In genomic region chr1:162790985-162791357, GRCh38 we compare ENCODE assay signal across 8 cellular contexts. TPM values are rescaled to one million over a fixed set of nuclear protein-coding genes. Genes with fewer than 3 reads are reported as not detected.
DNase-seq lines count a peak whose midpoint lies in the region; TF ChIP-seq lines count a peak whose summit lies in the region.
"Not testable (repeated sequence)": the region's sequence is repeated elsewhere in the genome, so short reads cannot be mapped to it uniquely, and the experiment has no call there.

No MANE protein-coding gene starts in this region.

- H3K4me3 Mint-ChIP-seq in mesothelial cell of epicardium, result peak overlapping the region; percentile 88

- H3K27ac ChIP-seq in SJSA1, result not testable (repeated sequence)
- H3K27ac ChIP-seq in skin epidermis, result peak overlapping the region in 16 of 21 experiments; percentile 22 to 78 (median 64)

- POLR2A ChIA-PET in BJ (lab: Charles Lee), result not testable (repeated sequence)

- CTCF ChIA-PET in BJ (lab: Yijun Ruan, JAX), result not testable (repeated sequence)

- H3K27me3 Mint-ChIP-seq in mesothelial cell of epicardium (ENCODE audit: low read depth), result not testable (repeated sequence)

- H3K9me3 Mint-ChIP-seq in mesothelial cell of epicardium, result not testable (repeated sequence)

- in situ Hi-C loops in HAP-1 (cut with MboI; ENCODE audit: low sequenced_read_pairs), result loop anchor here (25.0 kb wide), 1 partner anchor 179 kb away; no protein-coding TSS in a partner anchor
- in situ Hi-C loops in astrocyte of the spinal cord (cut with HindIII; ENCODE audit: low sequenced_read_pairs), result not testable (repeated sequence)

- H3K27ac Mint-ChIP-seq in mesothelial cell of epicardium, result peak overlapping the region; percentile 98

- not testable (repeated sequence) for H3K36me3 Mint-ChIP-seq in mesothelial cell of epicardium

- peak overlapping the region; percentile 53 for H3K4me3 ChIP-seq in BJ (ENCODE audit: low read depth, low read length)
- peak overlapping the region; percentile 55 for H3K4me3 ChIP-seq in HAP-1
- H3K4me3 ChIP-seq in SJSA1, result peak overlapping the region; percentile 42
- peak overlapping the region; percentile 58 for H3K4me3 ChIP-seq in astrocyte of the spinal cord (ENCODE audit: low read depth, low read length)
- peak overlapping the region; percentile 49 to 64 for H3K4me3 ChIP-seq in foreskin fibroblast (ENCODE audit: low read depth in 1 of 2, low read length in 2 of 2)
- H3K4me3 ChIP-seq in skin epidermis, result peak overlapping the region; percentile 35 to 49 (median 40)

- H3K9me3 ChIP-seq in HAP-1; SJSA1 (replicated peaks): not testable (repeated sequence)

- not testable (repeated sequence) for H3K27me3 ChIP-seq in BJ (ENCODE audit: control insufficient read depth, insufficient read depth, low read length); HAP-1 (ENCODE audit: low read depth); SJSA1 (replicated peaks)

- H3K36me3 ChIP-seq in BJ (ENCODE audit: control insufficient read depth, insufficient read depth, low read length); HAP-1 (replicated peaks); SJSA1: not testable (repeated sequence)

- DNase-seq in BJ (ENCODE audit: low read depth); SJSA1 (ENCODE audit: low read depth in 1 of 2, low spot score in 2 of 2); astrocyte of the spinal cord (ENCODE audit: low read depth, low spot score); foreskin fibroblast; mesothelial cell of epicardium (ENCODE audit: low spot score in 2 of 2, unreplicated experiment in 2 of 2): not testable (repeated sequence)
- DNase-seq in HAP-1 (ENCODE audit: low spot score in 2 of 2) (peak in 1 of 2 experiments; percentile 25), NCI-H1694 treated with DMSO at 0.1 percent for 48 hours (lab: John Stamatoyannopoulos, UW) (peak; percentile 6)

- not testable (repeated sequence) for H3K4me1 ChIP-seq in HAP-1; SJSA1 (replicated peaks)

- H3K4me1 Mint-ChIP-seq in mesothelial cell of epicardium, result not testable (repeated sequence)

- not testable (repeated sequence) for TF ChIP-seq CTCF in BJ (IDR thresholded peaks at IDR 0.05; ENCODE audit: insufficient read depth, low read depth, low read length); astrocyte of the spinal cord (IDR thresholded peaks at IDR 0.05; ENCODE audit: low read depth, low read length); foreskin fibroblast (IDR thresholded peaks at IDR 0.05; ENCODE audit: low read depth, low read length); mesothelial cell of epicardium (IDR thresholded peaks at IDR 0.05; ENCODE audit: unreplicated experiment)

RNA-seq across cellular contexts. Expression of gene HSD17B7, which starts 0.5 kb away (rescaled TPM):
- polyA plus RNA-seq in BJ (2011; rRNA removed), result 6.0 and 7.2 TPM in 2 replicates
- polyA minus RNA-seq in BJ (2011; rRNA and poly(A)+ RNA removed), result 2.5 and 3.6 TPM in 2 replicates
- 9.9 and 12.3 TPM in 2 replicates for total RNA-seq in SJSA1 (2014; rRNA removed; shearing (Covaris generic))
- total RNA-seq in mesothelial cell of epicardium, result 14.7 to 19.7 TPM (median 17.3 TPM) in 3 replicates
